Comparison of ENCODE assay signal across 17 cellular contexts in the genomic region with DNA sequence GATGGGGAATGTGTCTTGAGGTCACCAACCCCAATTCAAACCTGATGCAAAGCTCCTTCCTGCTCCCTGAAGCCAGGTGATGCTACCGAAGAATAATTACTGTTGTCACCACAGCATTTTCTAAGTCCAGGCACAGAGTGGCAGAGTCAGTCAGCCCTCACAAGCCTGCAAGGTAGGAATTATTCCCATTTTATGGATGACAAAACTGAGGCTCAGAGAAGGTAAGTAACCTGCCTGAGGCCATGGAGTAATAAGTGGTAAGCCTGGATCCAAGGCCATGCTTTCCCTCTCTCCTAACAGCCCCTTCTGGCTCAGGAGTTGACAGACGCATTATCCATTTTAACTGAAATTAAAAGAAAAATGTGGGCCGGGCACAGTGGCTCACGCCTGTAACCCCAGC. TPM values are rescaled to one million over a fixed set of nuclear protein-coding genes. Genes with fewer than 3 reads are reported as not detected.
DNase-seq lines count a peak whose midpoint lies in the region; ATAC-seq, FAIRE-seq and TF ChIP-seq lines count a peak whose summit lies in the region.
"Had no signal": no experiment of that assay in that cellular context is flagged by ENCODE, and none has a peak within 500 bp of the region (broad histone marks: within the 10 kb centered on the region; RNA-seq: fewer than 3 reads in every experiment).

No MANE protein-coding gene starts in this region.

- H3K4me1 Mint-ChIP-seq in astrocyte (ENCODE audit: low read depth, unreplicated experiment): peaks cover 38% of the 10 kb centered on the region
- peaks cover 35% of the 10 kb centered on the region for H3K4me1 Mint-ChIP-seq in stimulated activated memory B cell treated with anti-CD40 and anti-IgM and Interleukin-4, amounts not matched to agents 10 μg/mL and 1 μg/mL and 100 μg/mL, for 72 hours

- H3K36me3 ChIP-seq in left ventricle myocardium inferior (no peaks in the 10 kb centered on the region), astrocyte (ENCODE audit: insufficient read depth, low read length) (no peaks in the 10 kb centered on the region)
- H3K36me3 ChIP-seq: BE2C had no signal

- peaks cover 92% of the 10 kb centered on the region for H3K4me1 ChIP-seq in left ventricle myocardium inferior
- H3K4me1 ChIP-seq in astrocyte (ENCODE audit: insufficient read depth, low read length): peaks cover 34% of the 10 kb centered on the region
- H3K4me1 ChIP-seq in right cardiac atrium (ENCODE audit: control insufficient read depth, insufficient read depth, low read length): peaks cover 22% of the 10 kb centered on the region
- H3K4me1 ChIP-seq: BE2C had no signal

- H4K20me1 ChIP-seq in astrocyte (ENCODE audit: insufficient read depth, low read length): peaks cover 43% of the 10 kb centered on the region

- H3K9me3 ChIP-seq in left ventricle myocardium inferior (replicated peaks) (no peaks in the 10 kb centered on the region), astrocyte (ENCODE audit: insufficient read depth, low read depth, low read length) (no peaks in the 10 kb centered on the region), right cardiac atrium (ENCODE audit: control insufficient read depth, low read length) (no peaks in the 10 kb centered on the region)
- H3K9me3 ChIP-seq: A549, BE2C had no signal

- no peak overlapping the region for H2AFZ ChIP-seq in astrocyte (ENCODE audit: low read depth, low read length)

- 95% methylated on average over 4 of the region's 4 CpGs for WGBS in right cardiac atrium

- H3K27ac ChIP-seq in left ventricle myocardium inferior (replicated peaks): peak overlapping the region; percentile 88
- no peak overlapping the region for H3K27ac ChIP-seq in astrocyte (ENCODE audit: low read depth, low read length)
- H3K27ac ChIP-seq in right cardiac atrium (ENCODE audit: low read length): peak overlapping the region; percentile 55
- H3K27ac ChIP-seq: A549, HL-60 had no signal

- intact Hi-C loops in left ventricle myocardium inferior (cut with micrococcal nuclease) (no loop called here), Right ventricle myocardium superior (cut with DNase I) (no loop called here), right cardiac atrium (cut with DNase I) (no loop called here)

- no peak for FAIRE-seq in astrocyte (lab: Jason Lieb, UNC)
- FAIRE-seq: A549, H54 had no signal

- DNase-seq in left ventricle myocardium inferior (no peak), Right ventricle myocardium superior (no peak), astrocyte (ENCODE audit: low read depth) (no peak), right cardiac atrium (no peak), T-helper 9 cell (no peak)
- no peak for DNase-seq in stimulated activated naive CD4-positive, alpha-beta T cell (lab: John Stamatoyannopoulos, UW)
- DNase-seq: BE2C, NCI-H1105, NCI-H146, NCI-H2029, NCI-H226, NCI-H510A treated with DMSO at 0.1 percent for 48 hours, NCI-H748 treated with DMSO at 0.1 percent for 48 hours had no signal

- no peaks in the 10 kb centered on the region for H3K79me2 ChIP-seq in astrocyte (ENCODE audit: insufficient read depth, low read length)

- H3K27me3 Mint-ChIP-seq in astrocyte (ENCODE audit: low read depth, unreplicated experiment): no peaks in the 10 kb centered on the region
- no peaks in the 10 kb centered on the region for H3K27me3 Mint-ChIP-seq in stimulated activated memory B cell treated with anti-CD40 and anti-IgM and Interleukin-4, amounts not matched to agents 10 μg/mL and 1 μg/mL and 100 μg/mL, for 72 hours

- no peak overlapping the region for H3K9ac ChIP-seq in astrocyte (ENCODE audit: low read length)

- H3K4me3 ChIP-seq in left ventricle myocardium inferior: no peak overlapping the region
- H3K4me3 ChIP-seq in astrocyte (ENCODE audit: insufficient read depth, low read depth, low read length): no peak overlapping the region
- H3K4me3 ChIP-seq in right cardiac atrium (ENCODE audit: low read length): no peak overlapping the region
- H3K4me3 ChIP-seq: A549 had no signal

- H3K27me3 ChIP-seq in left ventricle myocardium inferior (ENCODE audit: low read depth) (no peaks in the 10 kb centered on the region), astrocyte (ENCODE audit: insufficient read depth, low read length) (no peaks in the 10 kb centered on the region), right cardiac atrium (ENCODE audit: control insufficient read depth, insufficient read depth) (no peaks in the 10 kb centered on the region)
- H3K27me3 ChIP-seq: BE2C had no signal

- no peak overlapping the region for H3K4me2 ChIP-seq in astrocyte (ENCODE audit: low read length)
- H3K4me2 ChIP-seq: A549 had no signal

- TF ChIP-seq CTCF in left ventricle myocardium inferior (IDR thresholded peaks at IDR 0.05; ENCODE audit: borderline replicate concordance) (no peak), astrocyte (IDR thresholded peaks at IDR 0.05; ENCODE audit: insufficient read depth, low read depth, low read length) (no peak)

- H3K9me3 Mint-ChIP-seq in astrocyte (ENCODE audit: unreplicated experiment): no peaks in the 10 kb centered on the region
- no peaks in the 10 kb centered on the region for H3K9me3 Mint-ChIP-seq in stimulated activated memory B cell treated with anti-CD40 and anti-IgM and Interleukin-4, amounts not matched to agents 10 μg/mL and 1 μg/mL and 100 μg/mL, for 72 hours

- ATAC-seq in Right ventricle myocardium superior (ENCODE audit: poor library complexity) (no peak), right cardiac atrium (no peak)
- no peak for ATAC-seq in stimulated activated memory B cell treated with anti-CD40 and anti-IgM and Interleukin-4, amounts not matched to agents 10 μg/mL and 1 μg/mL and 100 μg/mL, for 72 hours
- ATAC-seq: A549 had no signal

- H3K4me3 Mint-ChIP-seq in astrocyte (ENCODE audit: unreplicated experiment): no peak overlapping the region
- no peak overlapping the region for H3K4me3 Mint-ChIP-seq in stimulated activated memory B cell treated with anti-CD40 and anti-IgM and Interleukin-4, amounts not matched to agents 10 μg/mL and 1 μg/mL and 100 μg/mL, for 72 hours

- H3K27ac Mint-ChIP-seq in astrocyte (ENCODE audit: unreplicated experiment): peak overlapping the region; percentile 12
- no peak overlapping the region for H3K27ac Mint-ChIP-seq in stimulated activated memory B cell treated with anti-CD40 and anti-IgM and Interleukin-4, amounts not matched to agents 10 μg/mL and 1 μg/mL and 100 μg/mL, for 72 hours

- H3K36me3 Mint-ChIP-seq in astrocyte (ENCODE audit: low read depth, unreplicated experiment): peaks cover 9% of the 10 kb centered on the region
- H3K36me3 Mint-ChIP-seq in stimulated activated memory B cell treated with anti-CD40 and anti-IgM and Interleukin-4, amounts not matched to agents 10 μg/mL and 1 μg/mL and 100 μg/mL, for 72 hours: peaks cover 21% of the 10 kb centered on the region

RNA-seq across cellular contexts. Expression of gene CTNNBIP1, which starts 23.0 kb away (rescaled TPM):
- total RNA-seq in left ventricle myocardium inferior (42.6 TPM), Right ventricle myocardium superior (58.1 TPM), astrocyte (49.9 and 53.7 TPM in 2 replicates), right cardiac atrium (10 to 100 TPM; 39.0 to 71.8 (median 53.2) TPM)
- 31.9 TPM for polyA plus RNA-seq in right cardiac atrium

RNA-seq across cellular contexts. Expression of gene LZIC, which starts 56.1 kb away (rescaled TPM):
- total RNA-seq in left ventricle myocardium inferior (36.3 TPM), Right ventricle myocardium superior (33.2 TPM), astrocyte (36.5 and 38.0 TPM in 2 replicates), right cardiac atrium (10 to 100 TPM; 30.5 to 36.9 (median 33.8) TPM)
- polyA plus RNA-seq in right cardiac atrium: 22.6 TPM

RNA-seq across cellular contexts. Expression of gene NMNAT1, which starts 56.2 kb away (rescaled TPM):
- total RNA-seq in left ventricle myocardium inferior (22.2 TPM), Right ventricle myocardium superior (22.9 TPM), astrocyte (11.0 and 11.5 TPM in 2 replicates), right cardiac atrium (10 to 100 TPM; 15.5 to 19.1 (median 18.1) TPM)
- 13.1 TPM for polyA plus RNA-seq in right cardiac atrium
